Comparison of ENCODE assay signal across 19 cellular contexts in the genomic region with DNA sequence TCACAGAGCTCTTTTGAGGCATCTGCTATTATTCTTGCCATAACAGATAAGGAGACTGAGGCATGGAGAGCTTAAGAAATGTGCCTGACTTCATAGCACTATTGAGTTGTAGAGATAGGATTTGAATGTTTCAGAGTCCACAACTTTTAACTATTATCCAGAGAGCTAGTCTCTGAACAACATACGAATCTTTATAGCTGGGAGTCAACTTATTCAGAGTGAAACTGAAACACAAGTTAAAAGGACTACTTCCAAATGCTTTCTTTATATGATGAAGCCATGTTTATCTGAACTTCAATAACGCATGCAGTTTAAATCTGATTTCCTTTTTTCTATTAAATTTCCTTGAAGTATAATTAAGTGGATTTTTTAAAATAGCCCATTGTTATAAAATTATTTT.
A peak's percentile ranks its signal among the peaks of the same experiment; 100 is the strongest.
DNase-seq lines count a peak whose midpoint lies in the region; ATAC-seq, FAIRE-seq and TF ChIP-seq lines count a peak whose summit lies in the region.
"Had no signal": no experiment of that assay in that cellular context is flagged by ENCODE, and none has a peak within 500 bp of the region (broad histone marks: within the 10 kb centered on the region; RNA-seq: fewer than 3 reads in every experiment).

No MANE protein-coding gene starts in this region.

- H3K27ac Mint-ChIP-seq in CD8-positive, alpha-beta T cell: peak overlapping the region; percentile 8
- H3K27ac Mint-ChIP-seq in naive thymus-derived CD4-positive, alpha-beta T cell: peak overlapping the region in 1 of 9 donors; percentile 14
- H3K27ac Mint-ChIP-seq: activated naive CD8-positive, alpha-beta T cell; neural progenitor cell had no signal

- FAIRE-seq in HTR-8/SVneo (lab: Jason Lieb, UNC): no peak
- FAIRE-seq: D721Med had no signal

- no peak for DNase-seq in CD8-positive, alpha-beta T cell
- DNase-seq in HTR-8/SVneo (ENCODE audit: insufficient read length, low spot score) (no peak), GM19238 (ENCODE audit: insufficient read length, low spot score) (no peak), NOMO-1 (lab: John Stamatoyannopoulos, UW; ENCODE audit: unreplicated experiment in 2 of 2) (no peak)
- DNase-seq in naive thymus-derived CD4-positive, alpha-beta T cell: no peak
- DNase-seq: activated CD4-positive, alpha-beta T cell treated with anti-CD3 and anti-CD28 coated beads for 48 hours; BE2C; foreskin fibroblast; IMR-90; NCI-H1417 treated with DMSO at 0.1 percent for 48 hours; NCI-H510A treated with DMSO at 0.1 percent for 48 hours; sigmoid colon had no signal

- H3K27ac ChIP-seq in CD8-positive, alpha-beta T cell (ENCODE audit: low read depth, low read length): no peak overlapping the region
- H3K27ac ChIP-seq in KOPT-K1 (ENCODE audit: low read depth, low read length, poor library complexity, severe bottlenecking): peak overlapping the region; percentile 3
- no peak overlapping the region for H3K27ac ChIP-seq in naive thymus-derived CD4-positive, alpha-beta T cell (ENCODE audit: low read depth, low read length)
- H3K27ac ChIP-seq: neural progenitor cell, sigmoid colon had no signal

- H3K36me3 ChIP-seq in CD8-positive, alpha-beta T cell (ENCODE audit: insufficient read depth, low read length): no peaks in the 10 kb centered on the region
- no peaks in the 10 kb centered on the region for H3K36me3 ChIP-seq in KOPT-K1 (ENCODE audit: insufficient read depth, low read length)
- H3K36me3 ChIP-seq in naive thymus-derived CD4-positive, alpha-beta T cell (ENCODE audit: control insufficient read depth in 2 of 3, insufficient read depth in 3 of 3, low read length in 3 of 3): no peaks in the 10 kb centered on the region
- H3K36me3 ChIP-seq: BE2C, neural progenitor cell, sigmoid colon had no signal

- peaks cover 22% of the 10 kb centered on the region for H3K9me3 Mint-ChIP-seq in CD8-positive, alpha-beta T cell
- H3K9me3 Mint-ChIP-seq in naive thymus-derived CD4-positive, alpha-beta T cell: peaks cover 6 to 44% (median 22%) of the 10 kb centered on the region in 11 donors

- no peaks in the 10 kb centered on the region for H3K4me1 ChIP-seq in CD8-positive, alpha-beta T cell (ENCODE audit: insufficient read depth, low read length)
- no peaks in the 10 kb centered on the region for H3K4me1 ChIP-seq in naive thymus-derived CD4-positive, alpha-beta T cell (ENCODE audit: control insufficient read depth in 2 of 2, insufficient read depth in 2 of 2, low read length in 2 of 2)
- H3K4me1 ChIP-seq: BE2C, neural progenitor cell, sigmoid colon had no signal

- no peak for ATAC-seq in CD8-positive, alpha-beta T cell
- peak; percentile 75 for ATAC-seq in GM18511 (IDR thresholded peaks at IDR 0.05; ENCODE audit: unreplicated experiment)
- ATAC-seq in GM21786 (IDR thresholded peaks at IDR 0.05; ENCODE audit: unreplicated experiment): peak; percentile 76
- ATAC-seq in naive thymus-derived CD4-positive, alpha-beta T cell: no peak
- ATAC-seq: HCT116 had no signal

- peaks cover 13% of the 10 kb centered on the region for H3K36me3 Mint-ChIP-seq in CD8-positive, alpha-beta T cell
- H3K36me3 Mint-ChIP-seq in naive thymus-derived CD4-positive, alpha-beta T cell: peaks cover 0 to 7% (median 5%) of the 10 kb centered on the region in 5 donors

- H3K9me3 ChIP-seq in CD8-positive, alpha-beta T cell (ENCODE audit: low read length): no peaks in the 10 kb centered on the region
- peaks cover 76% of the 10 kb centered on the region for H3K9me3 ChIP-seq in KOPT-K1 (ENCODE audit: insufficient read depth, low read length, poor library complexity, severe bottlenecking)
- no peaks in the 10 kb centered on the region for H3K9me3 ChIP-seq in naive thymus-derived CD4-positive, alpha-beta T cell (ENCODE audit: control insufficient read depth in 2 of 3, low read length in 3 of 3)
- H3K9me3 ChIP-seq: BE2C, sigmoid colon had no signal

- POLR2A ChIA-PET in CD8-positive, alpha-beta T cell (lab: Charles Lee): interaction anchor here (1.2 kb wide), 1 partner anchor 13 kb away, joined by 4 read pairs; no protein-coding TSS in a partner anchor
- POLR2A ChIA-PET in naive thymus-derived CD4-positive, alpha-beta T cell (lab: Charles Lee): interaction anchor here (0.5 kb wide), 1 partner anchor 715 kb away, joined by 3 read pairs; no protein-coding TSS in a partner anchor

- H3K4me3 Mint-ChIP-seq in CD8-positive, alpha-beta T cell: peak overlapping the region; percentile 16
- peak overlapping the region in 1 of 10 donors; percentile 20 for H3K4me3 Mint-ChIP-seq in naive thymus-derived CD4-positive, alpha-beta T cell
- H3K4me3 Mint-ChIP-seq: activated naive CD8-positive, alpha-beta T cell; neural progenitor cell had no signal

- no peaks in the 10 kb centered on the region for H3K27me3 Mint-ChIP-seq in CD8-positive, alpha-beta T cell (ENCODE audit: low read depth)
- H3K27me3 Mint-ChIP-seq in naive thymus-derived CD4-positive, alpha-beta T cell: no peaks in the 10 kb centered on the region
- H3K27me3 Mint-ChIP-seq: activated naive CD8-positive, alpha-beta T cell had no signal

- peaks cover 4% of the 10 kb centered on the region for H3K4me1 Mint-ChIP-seq in CD8-positive, alpha-beta T cell (ENCODE audit: low read depth)
- H3K4me1 Mint-ChIP-seq in naive thymus-derived CD4-positive, alpha-beta T cell: peaks cover 0 to 16% (median 4%) of the 10 kb centered on the region in 7 donors
- H3K4me1 Mint-ChIP-seq: neural progenitor cell had no signal

- H3K27me3 ChIP-seq in CD8-positive, alpha-beta T cell (ENCODE audit: insufficient read depth, low read length): no peaks in the 10 kb centered on the region
- H3K27me3 ChIP-seq in naive thymus-derived CD4-positive, alpha-beta T cell (ENCODE audit: control insufficient read depth in 2 of 2, insufficient read depth in 2 of 2, low read length in 2 of 2): no peaks in the 10 kb centered on the region
- H3K27me3 ChIP-seq: BE2C, neural progenitor cell, sigmoid colon had no signal

- CTCF ChIA-PET in CD8-positive, alpha-beta T cell (lab: Charles Lee): interaction anchor here (1.0 kb wide), 1 partner anchor 9 kb away, joined by 4 read pairs; no protein-coding TSS in a partner anchor
- CTCF ChIA-PET in naive thymus-derived CD4-positive, alpha-beta T cell (lab: Charles Lee): no interaction called here

- no peak for TF ChIP-seq CTCF in CD8-positive, alpha-beta T cell (IDR thresholded peaks at IDR 0.05)

- H3K4me3 ChIP-seq in CD8-positive, alpha-beta T cell (ENCODE audit: low read depth, low read length): no peak overlapping the region
- no peak overlapping the region for H3K4me3 ChIP-seq in naive thymus-derived CD4-positive, alpha-beta T cell (ENCODE audit: low read length)
- H3K4me3 ChIP-seq: neural progenitor cell, sigmoid colon had no signal

- intact Hi-C loops in CD8-positive, alpha-beta T cell (cut with DNase I, micrococcal nuclease): no loop called here
- intact Hi-C loops in naive thymus-derived CD4-positive, alpha-beta T cell (cut with micrococcal nuclease): no loop called here

Comparison
In these comparisons a context has a peak if more than half of its experiments do, and no peak if none do; other contexts are left out.
1. ATAC-seq: peak in GM18511 (single experiment) and GM21786 (single experiment); none in CD8-positive, alpha-beta T cell (single experiment) and naive thymus-derived CD4-positive, alpha-beta T cell (single experiment).